ENCODE assay signal across 20 cellular contexts in genomic region chr18:36189486-36189885, GRCh38.
"Had no signal": no experiment of that assay in that cellular context is flagged by ENCODE, and none has a peak within 500 bp of the region (broad histone marks: within the 10 kb centered on the region; RNA-seq: fewer than 3 reads in every experiment).

No MANE protein-coding gene starts in this region.

- H3K36me3 ChIP-seq: cardiac muscle cell, colonic mucosa, left lung, prostate gland, suprapubic skin had no signal

- H3K4me3 ChIP-seq: cardiac muscle cell, colonic mucosa, left lung, prostate gland, smooth muscle cell, suprapubic skin had no signal

- DNase-seq: activated CD4-positive, alpha-beta memory T cell treated with anti-CD3 and anti-CD28 coated beads, Interleukin-2, amount 10 ng/mL, durations not matched to agents 7 days and 5 days; activated CD4-positive, alpha-beta T cell treated with anti-CD3 and anti-CD28 coated beads for 4 hours; activated T-cell treated with anti-CD3 and anti-CD28 coated beads, Interleukin-2, amount 50 U/mL, for 4 hours; aorta; colonic mucosa; kidney; left lung; mammary epithelial cell; naive B cell; occipital lobe; right cardiac atrium had no signal

- H3K9me3 ChIP-seq: colonic mucosa, left lung, prostate gland, suprapubic skin had no signal

- FAIRE-seq: kidney, TTC549 had no signal

- H3K27ac Mint-ChIP-seq: activated CD4-positive, alpha-beta memory T cell treated with anti-CD3 and anti-CD28 coated beads, Interleukin-2, amount 10 ng/mL, durations not matched to agents 7 days and 5 days; stimulated activated naive CD8-positive, alpha-beta T cell treated with anti-CD3 and anti-CD28 coated beads, Interleukin-15, Interleukin-2, amounts not matched to agents 100 ng/mL and 50 ng/mL, for 24 hours; type B pancreatic cell; WTC11 had no signal

- H3K4me2 ChIP-seq: smooth muscle cell had no signal

- H3K9me3 Mint-ChIP-seq: activated CD4-positive, alpha-beta memory T cell treated with anti-CD3 and anti-CD28 coated beads, Interleukin-2, amount 10 ng/mL, durations not matched to agents 7 days and 5 days; activated T-cell treated with anti-CD3 and anti-CD28 coated beads, Interleukin-2, amount 50 U/mL, for 4 hours; naive B cell; stimulated activated naive CD8-positive, alpha-beta T cell treated with anti-CD3 and anti-CD28 coated beads, Interleukin-15, Interleukin-2, amounts not matched to agents 100 ng/mL and 50 ng/mL, for 24 hours; type B pancreatic cell; WTC11 had no signal

- H3K27ac ChIP-seq: cardiac muscle cell, colonic mucosa, left lung, prostate gland, suprapubic skin had no signal

- H3K4me1 ChIP-seq: colonic mucosa, prostate gland had no signal

- ATAC-seq: activated T-cell treated with anti-CD3 and anti-CD28 coated beads, Interleukin-2, amount 50 U/mL, for 4 hours; left lung; right cardiac atrium; SK-N-SH treated with all-trans-retinoic acid at 6 μM for 48 hours; WTC11 had no signal

- H3K36me3 Mint-ChIP-seq: type B pancreatic cell had no signal

- H3K27me3 ChIP-seq: colonic mucosa, suprapubic skin had no signal

- H3K4me3 Mint-ChIP-seq: activated CD4-positive, alpha-beta memory T cell treated with anti-CD3 and anti-CD28 coated beads, Interleukin-2, amount 10 ng/mL, durations not matched to agents 7 days and 5 days had no signal
